In the genomic region with DNA sequence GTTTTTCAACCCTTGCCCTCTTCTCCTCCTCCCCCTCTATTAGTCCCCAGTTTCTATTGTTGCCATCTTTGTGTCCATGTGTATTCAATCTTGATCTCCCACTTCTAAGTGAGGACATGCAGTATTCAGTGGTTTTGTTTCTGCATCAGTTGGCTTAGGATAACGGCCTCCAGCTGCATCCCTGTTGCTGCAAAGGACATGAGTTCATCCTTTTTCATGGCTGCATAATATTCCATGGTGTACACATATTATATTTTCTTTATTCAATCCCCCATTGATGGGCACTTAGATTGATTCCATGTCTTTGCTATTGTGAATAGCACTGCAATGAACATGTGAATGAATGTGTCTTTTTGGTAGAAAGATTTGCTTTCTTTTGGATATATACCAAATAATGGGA, we compare ENCODE assay signal across 18 cellular contexts.
DNase-seq lines count a peak whose midpoint lies in the region; ATAC-seq and TF ChIP-seq lines count a peak whose summit lies in the region.
"Had no signal": no experiment of that assay in that cellular context is flagged by ENCODE, and none has a peak within 500 bp of the region (broad histone marks: within the 10 kb centered on the region; RNA-seq: fewer than 3 reads in every experiment).

No MANE protein-coding gene starts in this region.

- H3K4me1 Mint-ChIP-seq in WTC11, result peaks cover 13% of the 10 kb centered on the region
- H3K4me1 Mint-ChIP-seq: CD4-positive, alpha-beta memory T cell had no signal

- no peak overlapping the region for H3K18ac ChIP-seq in trophoblast cell (ENCODE audit: low read length)

- H2BK120ac ChIP-seq in trophoblast cell (ENCODE audit: insufficient read depth, low read length, poor library complexity), result no peak overlapping the region

- H3K79me2 ChIP-seq in trophoblast cell (ENCODE audit: control insufficient read depth, insufficient read depth, low read length, poor library complexity), result peaks cover 14% of the 10 kb centered on the region

- H3K23ac ChIP-seq in trophoblast cell (ENCODE audit: low read length), result no peak overlapping the region

- peaks cover 4% of the 10 kb centered on the region for H3K36me3 Mint-ChIP-seq in WTC11
- H3K36me3 Mint-ChIP-seq: CD4-positive, alpha-beta memory T cell had no signal

- H3K27me3 ChIP-seq in trophoblast cell (ENCODE audit: insufficient read depth, low read length) (no peaks in the 10 kb centered on the region), stomach (no peaks in the 10 kb centered on the region)

- WGBS in trophoblast cell (ENCODE audit: extremely low coverage, insufficient coverage, insufficient read length), result no CpG with 5 or more reads among the region's 1 CpG
- 63 to 74% (median 71%) methylated on average over 1 of the region's 1 CpG for WGBS in stomach, 5 donors

- no peaks in the 10 kb centered on the region for H3K9me3 ChIP-seq in HEK293 (ENCODE audit: control insufficient read depth, insufficient read depth, low read depth, low read length)
- peaks cover 2% of the 10 kb centered on the region for H3K9me3 ChIP-seq in trophoblast cell (ENCODE audit: insufficient read depth, low read depth, low read length)
- peaks cover 0 to 3% (median 0%) of the 10 kb centered on the region in 4 donors for H3K9me3 ChIP-seq in stomach

- TF ChIP-seq CTCF in 22Rv1 (IDR thresholded peaks at IDR 0.05), result no peak
- no peak for TF ChIP-seq CTCF in HEK293 (tag by site-specific recombination; IDR thresholded peaks at IDR 0.05)
- no peak for TF ChIP-seq CTCF in WTC11 (IDR thresholded peaks at IDR 0.05)
- TF ChIP-seq CTCF in stomach (IDR thresholded peaks at IDR 0.05), result no peak

- H3K36me3 ChIP-seq in HEK293 (ENCODE audit: control insufficient read depth in 2 of 2, insufficient read depth in 1 of 2, low read length in 2 of 2) (no peaks in the 10 kb centered on the region), trophoblast cell (ENCODE audit: control insufficient read depth in 1 of 2, insufficient read depth in 2 of 2, low read length in 2 of 2) (no peaks in the 10 kb centered on the region), stomach (no peaks in the 10 kb centered on the region)

- peak overlapping the region; percentile 43 for H4K91ac ChIP-seq in trophoblast cell (ENCODE audit: low read depth, low read length)

- no peak overlapping the region for H4K8ac ChIP-seq in trophoblast cell (ENCODE audit: low read depth, low read length)

- H3K4me3 Mint-ChIP-seq in WTC11, result no peak overlapping the region
- H3K4me3 Mint-ChIP-seq: CD4-positive, alpha-beta memory T cell; H9; HFFc6 had no signal

- peaks cover 45% of the 10 kb centered on the region for H3K79me1 ChIP-seq in trophoblast cell (ENCODE audit: low read length)

- H3K4ac ChIP-seq in trophoblast cell (ENCODE audit: low read depth, low read length), result no peak overlapping the region

- no peak overlapping the region for H2BK12ac ChIP-seq in trophoblast cell (ENCODE audit: low read length)

- H3K4me2 ChIP-seq in trophoblast cell (ENCODE audit: low read length), result no peak overlapping the region

- DNase-seq in WTC11 (ENCODE audit: low spot score) (no peak), trophoblast cell (no peak), stomach (no peak), NCI-H146 (lab: John Stamatoyannopoulos, UW) (no peak), left colon (no peak), NCI-H524 (lab: John Stamatoyannopoulos, UW) (no peak)
- DNase-seq: 8988T; C1 segment of cervical spinal cord; CD4-positive, alpha-beta memory T cell; COR-L47; DMS153; DND-41; GM23248; H9; HFFc6 had no signal

- peaks cover 31% of the 10 kb centered on the region for H3K9me3 Mint-ChIP-seq in WTC11
- H3K9me3 Mint-ChIP-seq: HFFc6 had no signal

- H2AK5ac ChIP-seq in trophoblast cell (ENCODE audit: low read length), result no peak overlapping the region

- no peak overlapping the region for H3K14ac ChIP-seq in trophoblast cell (ENCODE audit: low read length)

- no peak overlapping the region for H4K12ac ChIP-seq in trophoblast cell (ENCODE audit: low read depth, low read length)

- no peak overlapping the region for H3K9ac ChIP-seq in trophoblast cell (ENCODE audit: low read length)
- H3K9ac ChIP-seq: GM23248 had no signal

- H2AFZ ChIP-seq in trophoblast cell (ENCODE audit: insufficient read depth, low read length, poor library complexity), result no peak overlapping the region
- H2AFZ ChIP-seq: GM23248 had no signal

- intact Hi-C loops in stomach (cut with DNase I; ENCODE audit: low total_unique reads) (no loop called here), left colon (cut with DNase I, micrococcal nuclease) (no loop called here)

- no peak for ATAC-seq in WTC11
- ATAC-seq in left colon, result no peak
- ATAC-seq: HCT116 had no signal

- CTCF ChIA-PET in HEK293 (lab: Yijun Ruan, JAX), result no interaction called here
- CTCF ChIA-PET in WTC11 (lab: Charles Lee), result interaction anchor here (1.5 kb wide), 1 partner anchor 21 kb away, joined by 7 read pairs; no protein-coding TSS in a partner anchor

- TF ChIP-seq EP300 in stomach (IDR thresholded peaks at IDR 0.05), result no peak

- H3K4me3 ChIP-seq in HEK293 (ENCODE audit: low read depth, low read length), result no peak overlapping the region
- no peak overlapping the region for H3K4me3 ChIP-seq in trophoblast cell (ENCODE audit: low read depth, low read length)
- no peak overlapping the region for H3K4me3 ChIP-seq in stomach
- H3K4me3 ChIP-seq: GM23248 had no signal

- no peaks in the 10 kb centered on the region; the same call in 1 of the 2 replicates for H3K4me1 ChIP-seq in HEK293 (ENCODE audit: control insufficient read depth, insufficient read depth, low read length)
- peaks cover 15 to 28% of the 10 kb centered on the region in 2 experiments for H3K4me1 ChIP-seq in trophoblast cell (ENCODE audit: control insufficient read depth in 1 of 2, insufficient read depth in 2 of 2, low read length in 2 of 2)
- no peaks in the 10 kb centered on the region for H3K4me1 ChIP-seq in stomach

- POLR2A ChIA-PET in HEK293 (lab: Yijun Ruan, JAX), result no interaction called here
- POLR2A ChIA-PET in WTC11 (lab: Charles Lee), result no interaction called here

- H2BK5ac ChIP-seq in trophoblast cell (ENCODE audit: low read depth, low read length, poor library complexity), result no peak overlapping the region

- TF ChIP-seq POLR2A in stomach (IDR thresholded peaks at IDR 0.05), result no peak

- H3K27ac Mint-ChIP-seq in WTC11, result no peak overlapping the region
- H3K27ac Mint-ChIP-seq: CD4-positive, alpha-beta memory T cell; H9; HFFc6 had no signal

- no peaks in the 10 kb centered on the region; the same call in 1 of the 2 replicates for H3K27me3 Mint-ChIP-seq in WTC11 (ENCODE audit: low read depth)

- H3K27ac ChIP-seq in 22Rv1, result peak overlapping the region; percentile 71
- H3K27ac ChIP-seq in HEK293 (ENCODE audit: extremely low read depth, low read depth, low read length), result no peak overlapping the region
- H3K27ac ChIP-seq in trophoblast cell (ENCODE audit: low read depth, low read length), result peak overlapping the region; percentile 91
- no peak overlapping the region for H3K27ac ChIP-seq in stomach
- H3K27ac ChIP-seq: GM23248 had no signal

TF ChIP-seq in HEK293, 187 proteins besides CTCF, POLR2A, EP300 and RAD21 (continues in another document):
- TF ChIP-seq ELK4 (IDR thresholded peaks at IDR 0.05; ENCODE audit: borderline replicate concordance, low read depth, low read length), result no peak
- peak; percentile 97 for TF ChIP-seq ZNF146 (tag by site-specific recombination; IDR thresholded peaks at IDR 0.05)
- no peak for TF ChIP-seq ZNF48 (tag by site-specific recombination; IDR thresholded peaks at IDR 0.05)
- TF ChIP-seq PBX3 (CRISPR knock-in tag; IDR thresholded peaks at IDR 0.05), result no peak

TF ChIP-seq in WTC11, 78 proteins besides CTCF, POLR2A, EP300 and RAD21:
- TF ChIP-seq IRF2 (CRISPR knock-in tag; IDR thresholded peaks at IDR 0.05; ENCODE audit: borderline replicate concordance, low read depth) (no peak), GTF2I (CRISPR knock-in tag; conservative IDR thresholded peaks at IDR 0.05) (peak; percentile 64; the same call in 1 of the 2 replicates), MYBL2 (CRISPR knock-in tag; IDR thresholded peaks at IDR 0.05) (no peak), MAX (CRISPR knock-in tag; IDR thresholded peaks at IDR 0.05) (no peak)

Comparison
In these comparisons a context has a peak if more than half of its experiments do, and no peak if none do; other contexts are left out.
1. H3K27ac ChIP-seq: peak in 22Rv1 (single experiment) and trophoblast cell (single experiment); none in HEK293 (single experiment) and stomach (0 of 5).